25 cellular contexts compared by ENCODE assay signal in the genomic region with DNA sequence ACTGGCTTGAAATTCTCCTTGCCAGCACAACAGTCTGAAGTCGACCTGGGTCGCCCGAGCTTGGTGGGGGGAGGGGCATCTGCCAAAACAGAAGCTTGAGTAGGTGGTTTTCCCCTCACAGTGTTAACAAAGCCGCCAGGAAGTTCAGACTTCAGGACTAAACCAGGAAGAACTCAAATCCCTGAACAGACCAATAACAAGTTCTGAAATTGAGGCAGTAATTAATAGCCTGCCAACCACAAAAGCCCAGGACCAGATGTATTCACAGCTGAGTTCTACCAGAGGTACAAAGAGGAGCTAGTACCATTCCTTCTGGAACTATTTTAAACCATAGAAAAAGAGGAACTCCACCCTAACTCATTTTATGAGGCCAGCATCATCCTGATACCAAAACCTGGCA. TPM values are rescaled to one million over a fixed set of nuclear protein-coding genes. Genes with fewer than 3 reads are reported as not detected.
"Had no signal": no experiment of that assay in that cellular context is flagged by ENCODE, and none has a peak within 500 bp of the region (broad histone marks: within the 10 kb centered on the region; RNA-seq: fewer than 3 reads in every experiment).

No MANE protein-coding gene starts in this region.

- H3K9me3 ChIP-seq: SK-N-SH had no signal

- H3K4me2 ChIP-seq: KMS-11, SK-N-SH had no signal

- FAIRE-seq: RCC 7860 had no signal

- H3K27ac ChIP-seq: HL-60, KMS-11 had no signal

- DNase-seq: MV-4-11, NCI-H1048, NCI-H1105, NCI-H1417 treated with DMSO at 0.1 percent for 48 hours, NCI-H146, NCI-H1694 treated with DMSO at 0.1 percent for 48 hours, NCI-H1930, NCI-H2081, NCI-H2107, NCI-H226, NCI-H446, NCI-H510A, NCI-H524 treated with DMSO at 0.1 percent for 48 hours, NCI-H69, NCI-H774, RPMI8226, SHP77, SK-N-SH, SW 1271 had no signal

- H3K9ac ChIP-seq: KMS-11, SK-N-SH had no signal

RNA-seq across cellular contexts. Expression of a gene that starts 45.3 kb away (rescaled TPM):
- total RNA-seq: LHCN-M2, MCF 10A, SK-MEL-5 had no signal
- polyA plus RNA-seq: SK-N-SH had no signal
